7 cellular contexts compared by ENCODE assay signal in genomic region chr5:177791649-177792048, GRCh38. TPM values are rescaled to one million over a fixed set of nuclear protein-coding genes. Genes with fewer than 3 reads are reported as not detected.
DNase-seq lines count a peak whose midpoint lies in the region; TF ChIP-seq lines count a peak whose summit lies in the region.
"Not testable (repeated sequence)": the region's sequence is repeated elsewhere in the genome, so short reads cannot be mapped to it uniquely, and the experiment has no call there.
"Had no signal": no experiment of that assay in that cellular context is flagged by ENCODE, and none has a peak within 500 bp of the region (broad histone marks: within the 10 kb centered on the region; RNA-seq: fewer than 3 reads in every experiment).

No MANE protein-coding gene starts in this region.

- H3K9me3 ChIP-seq in WERI-Rb-1 (ENCODE audit: severe bottlenecking) = not testable (repeated sequence)

- H3K4me3 ChIP-seq in WERI-Rb-1 (ENCODE audit: low read depth, low read length) = not testable (repeated sequence)

- not testable (repeated sequence) for TF ChIP-seq CTCF in WERI-Rb-1 (IDR thresholded peaks at IDR 0.05; ENCODE audit: low read depth, low read length)

- H3K27me3 ChIP-seq in WERI-Rb-1 (ENCODE audit: insufficient read depth, low read depth, severe bottlenecking) = not testable (repeated sequence)

- not testable (repeated sequence) for H3K27ac ChIP-seq in WERI-Rb-1

- DNase-seq in G401 (ENCODE audit: low spot score) (peak; percentile 9), WERI-Rb-1 (peak; percentile 6), cerebellar cortex (ENCODE audit: low spot score) (peak; percentile 3)

- in situ Hi-C loops in G401 (cut with HindIII; ENCODE audit: low sequenced_read_pairs) = not testable (repeated sequence)

- H3K36me3 ChIP-seq in WERI-Rb-1 = not testable (repeated sequence)

RNA-seq across cellular contexts. Expression of gene FAM153A, which starts 8.9 kb away (rescaled TPM):
- total RNA-seq in G401 (2014; rRNA removed; shearing (Covaris generic)) = not detected in 2 replicates
- total RNA-seq: A172, A673, Caco-2, Daoy had no signal
